2 cellular contexts compared by ENCODE assay signal in the genomic region with DNA sequence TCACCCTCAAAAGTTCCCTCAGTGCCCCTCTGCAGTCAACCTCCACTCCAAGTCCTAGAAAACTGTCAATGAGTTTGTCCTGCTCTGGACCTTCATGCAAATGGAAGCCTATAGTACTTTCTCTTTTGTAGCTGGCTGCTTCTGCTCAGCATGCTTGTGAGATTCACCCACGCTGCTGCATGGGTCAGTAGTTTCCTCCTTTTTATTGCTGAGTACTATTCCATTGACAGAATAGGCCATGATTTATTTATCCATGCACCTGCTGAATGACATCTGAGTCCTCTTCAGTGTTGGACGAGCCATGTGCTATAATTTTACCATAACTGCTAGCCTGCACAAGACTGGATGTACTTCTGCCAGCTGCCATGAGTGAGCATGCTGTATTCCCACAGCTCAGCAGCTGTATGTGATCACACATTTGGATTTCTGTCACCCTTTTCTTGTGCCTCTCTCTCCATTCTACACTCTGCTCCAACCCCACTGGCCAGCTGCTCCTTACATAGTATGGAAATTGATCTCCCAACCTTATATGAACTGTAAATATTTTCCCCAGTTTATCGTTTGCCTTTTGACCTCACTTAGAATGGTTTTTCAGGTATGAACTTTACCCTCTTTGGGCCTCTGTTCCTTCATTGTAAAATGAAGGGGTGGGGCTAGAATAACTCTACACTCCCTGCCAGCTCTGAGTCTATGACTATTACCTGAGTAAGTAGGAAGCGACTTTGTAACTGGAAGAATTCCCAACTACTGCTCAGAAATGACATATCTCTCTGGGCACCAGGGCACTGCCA.
TF ChIP-seq lines count a peak whose summit lies in the region.

No MANE protein-coding gene starts in this region.

TF ChIP-seq in GM12878, 131 proteins besides CTCF, POLR2A, EP300 and RAD21:
- TF ChIP-seq NR2F1 (conservative IDR thresholded peaks at IDR 0.05) (peak; percentile 45), ZNF217 (IDR thresholded peaks at IDR 0.05) (peak; percentile 39; the same call in 1 of the 2 replicates), MTA3 (IDR thresholded peaks at IDR 0.05; ENCODE audit: borderline replicate concordance, low read length) (no peak), SMARCA5 (IDR thresholded peaks at IDR 0.05) (peak; percentile 80; the same call in 1 of the 2 replicates), CBX5 (IDR thresholded peaks at IDR 0.05; ENCODE audit: low read depth) (no peak)

TF ChIP-seq in HepG2, 621 proteins besides CTCF, POLR2A, EP300 and RAD21 (continues in another document):
- TF ChIP-seq, protein P1, sequence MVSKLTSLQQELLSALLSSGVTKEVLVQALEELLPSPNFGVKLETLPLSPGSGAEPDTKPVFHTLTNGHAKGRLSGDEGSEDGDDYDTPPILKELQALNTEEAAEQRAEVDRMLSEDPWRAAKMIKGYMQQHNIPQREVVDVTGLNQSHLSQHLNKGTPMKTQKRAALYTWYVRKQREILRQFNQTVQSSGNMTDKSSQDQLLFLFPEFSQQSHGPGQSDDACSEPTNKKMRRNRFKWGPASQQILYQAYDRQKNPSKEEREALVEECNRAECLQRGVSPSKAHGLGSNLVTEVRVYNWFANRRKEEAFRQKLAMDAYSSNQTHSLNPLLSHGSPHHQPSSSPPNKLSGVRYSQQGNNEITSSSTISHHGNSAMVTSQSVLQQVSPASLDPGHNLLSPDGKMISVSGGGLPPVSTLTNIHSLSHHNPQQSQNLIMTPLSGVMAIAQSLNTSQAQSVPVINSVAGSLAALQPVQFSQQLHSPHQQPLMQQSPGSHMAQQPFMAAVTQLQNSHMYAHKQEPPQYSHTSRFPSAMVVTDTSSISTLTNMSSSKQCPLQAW (CRISPR knock-in tag; IDR thresholded peaks at IDR 0.05): no peak
- TF ChIP-seq TMF1 (CRISPR knock-in tag; IDR thresholded peaks at IDR 0.05; ENCODE audit: low read depth) (no peak), PAX8 (CRISPR knock-in tag; IDR thresholded peaks at IDR 0.05; ENCODE audit: borderline replicate concordance) (no peak), NR1H2 (CRISPR knock-in tag; IDR thresholded peaks at IDR 0.05; ENCODE audit: borderline replicate concordance, low read depth) (no peak), TCF7 (IDR thresholded peaks at IDR 0.05; ENCODE audit: low read depth) (no peak), SMYD3 (CRISPR knock-in tag; IDR thresholded peaks at IDR 0.05) (no peak), SRSF4 (IDR thresholded peaks at IDR 0.05; ENCODE audit: low read depth, low read length, poor library complexity, severe bottlenecking) (no peak), ZEB1 (IDR thresholded peaks at IDR 0.05; ENCODE audit: insufficient replicate concordance, low read depth) (no peak), SAFB2 (CRISPR knock-in tag; IDR thresholded peaks at IDR 0.05; ENCODE audit: borderline replicate concordance, low read depth) (no peak), PRMT3 (CRISPR knock-in tag; IDR thresholded peaks at IDR 0.05; ENCODE audit: borderline replicate concordance, low read depth) (no peak), ZNF460 (CRISPR knock-in tag; IDR thresholded peaks at IDR 0.05; ENCODE audit: borderline replicate concordance) (no peak), SATB2 (CRISPR knock-in tag; IDR thresholded peaks at IDR 0.05) (no peak), RARA (CRISPR knock-in tag; IDR thresholded peaks at IDR 0.05) (peak; percentile 86), MEIS2 (CRISPR knock-in tag; IDR thresholded peaks at IDR 0.05) (no peak), ZNF709 (CRISPR knock-in tag; IDR thresholded peaks at IDR 0.05) (no peak), KAT8 (CRISPR knock-in tag; IDR thresholded peaks at IDR 0.05) (no peak), SUZ12 (IDR thresholded peaks at IDR 0.05; ENCODE audit: low read depth, low read length) (no peak), KLF6 (CRISPR knock-in tag; IDR thresholded peaks at IDR 0.05) (no peak), RARG (CRISPR knock-in tag; IDR thresholded peaks at IDR 0.05; ENCODE audit: low read depth) (no peak), ZNF337 (CRISPR knock-in tag; IDR thresholded peaks at IDR 0.05; ENCODE audit: borderline replicate concordance, low read depth) (no peak), NR2F2 (IDR thresholded peaks at IDR 0.05; ENCODE audit: borderline replicate concordance, low read depth) (peak; percentile 60; the same call in 1 of the 2 replicates), NCOR1 (IDR thresholded peaks at IDR 0.05; ENCODE audit: borderline replicate concordance, low read length) (peak; percentile 62; the same call in 1 of the 2 replicates), NAIF1 (CRISPR knock-in tag; IDR thresholded peaks at IDR 0.05; ENCODE audit: borderline replicate concordance) (no peak), ONECUT2 (CRISPR knock-in tag; IDR thresholded peaks at IDR 0.05) (no peak), ZNF589 (CRISPR knock-in tag; conservative IDR thresholded peaks at IDR 0.05) (no peak), MBNL3 (CRISPR knock-in tag; conservative IDR thresholded peaks at IDR 0.05) (no peak), ZNF263 (CRISPR knock-in tag; IDR thresholded peaks at IDR 0.05) (no peak), CENPX (CRISPR knock-in tag; IDR thresholded peaks at IDR 0.05) (no peak), ZNF761 (CRISPR knock-in tag; conservative IDR thresholded peaks at IDR 0.05) (no peak), ZNF775 (CRISPR knock-in tag; IDR thresholded peaks at IDR 0.05; ENCODE audit: borderline replicate concordance) (no peak), MATR3 (CRISPR knock-in tag; IDR thresholded peaks at IDR 0.05) (no peak), ZMYM2 (CRISPR knock-in tag; IDR thresholded peaks at IDR 0.05) (no peak), DR1 (CRISPR knock-in tag; IDR thresholded peaks at IDR 0.05) (no peak), ADNP (CRISPR knock-in tag; IDR thresholded peaks at IDR 0.05) (no peak), KLF13 (CRISPR knock-in tag; IDR thresholded peaks at IDR 0.05) (no peak), MXD4 (CRISPR knock-in tag; IDR thresholded peaks at IDR 0.05) (no peak), TBX3 (IDR thresholded peaks at IDR 0.05; ENCODE audit: borderline replicate concordance) (no peak), HNF4A (CRISPR knock-in tag; IDR thresholded peaks at IDR 0.05) (peak; percentile 63), MED1 (CRISPR knock-in tag; IDR thresholded peaks at IDR 0.05) (no peak), PPARG (CRISPR knock-in tag; conservative IDR thresholded peaks at IDR 0.05) (0 out of 2 replicates have a peak, but pooled peaks have one; percentile 18), TBL1XR1 (IDR thresholded peaks at IDR 0.05; ENCODE audit: borderline replicate concordance, low read length, partially characterized antibody) (no peak), ZNF232 (CRISPR knock-in tag; IDR thresholded peaks at IDR 0.05; ENCODE audit: borderline replicate concordance) (no peak)
- TF ChIP-seq, protein P2, sequence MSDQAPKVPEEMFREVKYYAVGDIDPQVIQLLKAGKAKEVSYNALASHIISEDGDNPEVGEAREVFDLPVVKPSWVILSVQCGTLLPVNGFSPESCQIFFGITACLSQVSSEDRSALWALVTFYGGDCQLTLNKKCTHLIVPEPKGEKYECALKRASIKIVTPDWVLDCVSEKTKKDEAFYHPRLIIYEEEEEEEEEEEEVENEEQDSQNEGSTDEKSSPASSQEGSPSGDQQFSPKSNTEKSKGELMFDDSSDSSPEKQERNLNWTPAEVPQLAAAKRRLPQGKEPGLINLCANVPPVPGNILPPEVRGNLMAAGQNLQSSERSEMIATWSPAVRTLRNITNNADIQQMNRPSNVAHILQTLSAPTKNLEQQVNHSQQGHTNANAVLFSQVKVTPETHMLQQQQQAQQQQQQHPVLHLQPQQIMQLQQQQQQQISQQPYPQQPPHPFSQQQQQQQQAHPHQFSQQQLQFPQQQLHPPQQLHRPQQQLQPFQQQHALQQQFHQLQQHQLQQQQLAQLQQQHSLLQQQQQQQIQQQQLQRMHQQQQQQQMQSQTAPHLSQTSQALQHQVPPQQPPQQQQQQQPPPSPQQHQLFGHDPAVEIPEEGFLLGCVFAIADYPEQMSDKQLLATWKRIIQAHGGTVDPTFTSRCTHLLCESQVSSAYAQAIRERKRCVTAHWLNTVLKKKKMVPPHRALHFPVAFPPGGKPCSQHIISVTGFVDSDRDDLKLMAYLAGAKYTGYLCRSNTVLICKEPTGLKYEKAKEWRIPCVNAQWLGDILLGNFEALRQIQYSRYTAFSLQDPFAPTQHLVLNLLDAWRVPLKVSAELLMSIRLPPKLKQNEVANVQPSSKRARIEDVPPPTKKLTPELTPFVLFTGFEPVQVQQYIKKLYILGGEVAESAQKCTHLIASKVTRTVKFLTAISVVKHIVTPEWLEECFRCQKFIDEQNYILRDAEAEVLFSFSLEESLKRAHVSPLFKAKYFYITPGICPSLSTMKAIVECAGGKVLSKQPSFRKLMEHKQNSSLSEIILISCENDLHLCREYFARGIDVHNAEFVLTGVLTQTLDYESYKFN (CRISPR knock-in tag; conservative IDR thresholded peaks at IDR 0.05): peak; percentile 57
- TF ChIP-seq, protein P3, sequence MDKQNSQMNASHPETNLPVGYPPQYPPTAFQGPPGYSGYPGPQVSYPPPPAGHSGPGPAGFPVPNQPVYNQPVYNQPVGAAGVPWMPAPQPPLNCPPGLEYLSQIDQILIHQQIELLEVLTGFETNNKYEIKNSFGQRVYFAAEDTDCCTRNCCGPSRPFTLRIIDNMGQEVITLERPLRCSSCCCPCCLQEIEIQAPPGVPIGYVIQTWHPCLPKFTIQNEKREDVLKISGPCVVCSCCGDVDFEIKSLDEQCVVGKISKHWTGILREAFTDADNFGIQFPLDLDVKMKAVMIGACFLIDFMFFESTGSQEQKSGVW (CRISPR knock-in tag; IDR thresholded peaks at IDR 0.05; ENCODE audit: borderline replicate concordance): no peak
- TF ChIP-seq, protein P4, sequence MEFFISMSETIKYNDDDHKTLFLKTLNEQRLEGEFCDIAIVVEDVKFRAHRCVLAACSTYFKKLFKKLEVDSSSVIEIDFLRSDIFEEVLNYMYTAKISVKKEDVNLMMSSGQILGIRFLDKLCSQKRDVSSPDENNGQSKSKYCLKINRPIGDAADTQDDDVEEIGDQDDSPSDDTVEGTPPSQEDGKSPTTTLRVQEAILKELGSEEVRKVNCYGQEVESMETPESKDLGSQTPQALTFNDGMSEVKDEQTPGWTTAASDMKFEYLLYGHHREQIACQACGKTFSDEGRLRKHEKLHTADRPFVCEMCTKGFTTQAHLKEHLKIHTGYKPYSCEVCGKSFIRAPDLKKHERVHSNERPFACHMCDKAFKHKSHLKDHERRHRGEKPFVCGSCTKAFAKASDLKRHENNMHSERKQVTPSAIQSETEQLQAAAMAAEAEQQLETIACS (CRISPR knock-in tag; IDR thresholded peaks at IDR 0.05): no peak
- TF ChIP-seq, protein P5, sequence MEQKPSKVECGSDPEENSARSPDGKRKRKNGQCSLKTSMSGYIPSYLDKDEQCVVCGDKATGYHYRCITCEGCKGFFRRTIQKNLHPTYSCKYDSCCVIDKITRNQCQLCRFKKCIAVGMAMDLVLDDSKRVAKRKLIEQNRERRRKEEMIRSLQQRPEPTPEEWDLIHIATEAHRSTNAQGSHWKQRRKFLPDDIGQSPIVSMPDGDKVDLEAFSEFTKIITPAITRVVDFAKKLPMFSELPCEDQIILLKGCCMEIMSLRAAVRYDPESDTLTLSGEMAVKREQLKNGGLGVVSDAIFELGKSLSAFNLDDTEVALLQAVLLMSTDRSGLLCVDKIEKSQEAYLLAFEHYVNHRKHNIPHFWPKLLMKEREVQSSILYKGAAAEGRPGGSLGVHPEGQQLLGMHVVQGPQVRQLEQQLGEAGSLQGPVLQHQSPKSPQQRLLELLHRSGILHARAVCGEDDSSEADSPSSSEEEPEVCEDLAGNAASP (CRISPR knock-in tag; IDR thresholded peaks at IDR 0.05; ENCODE audit: borderline replicate concordance): peak; percentile 67; the same call in 1 of the 2 replicates
- TF ChIP-seq, protein P6, sequence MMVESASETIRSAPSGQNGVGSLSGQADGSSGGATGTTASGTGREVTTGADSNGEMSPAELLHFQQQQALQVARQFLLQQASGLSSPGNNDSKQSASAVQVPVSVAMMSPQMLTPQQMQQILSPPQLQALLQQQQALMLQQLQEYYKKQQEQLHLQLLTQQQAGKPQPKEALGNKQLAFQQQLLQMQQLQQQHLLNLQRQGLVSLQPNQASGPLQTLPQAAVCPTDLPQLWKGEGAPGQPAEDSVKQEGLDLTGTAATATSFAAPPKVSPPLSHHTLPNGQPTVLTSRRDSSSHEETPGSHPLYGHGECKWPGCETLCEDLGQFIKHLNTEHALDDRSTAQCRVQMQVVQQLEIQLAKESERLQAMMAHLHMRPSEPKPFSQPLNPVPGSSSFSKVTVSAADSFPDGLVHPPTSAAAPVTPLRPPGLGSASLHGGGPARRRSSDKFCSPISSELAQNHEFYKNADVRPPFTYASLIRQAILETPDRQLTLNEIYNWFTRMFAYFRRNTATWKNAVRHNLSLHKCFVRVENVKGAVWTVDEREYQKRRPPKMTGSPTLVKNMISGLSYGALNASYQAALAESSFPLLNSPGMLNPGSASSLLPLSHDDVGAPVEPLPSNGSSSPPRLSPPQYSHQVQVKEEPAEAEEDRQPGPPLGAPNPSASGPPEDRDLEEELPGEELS (CRISPR knock-in tag; IDR thresholded peaks at IDR 0.05): peak; percentile 29; the same call in 1 of the 2 replicates
- TF ChIP-seq, protein P7, sequence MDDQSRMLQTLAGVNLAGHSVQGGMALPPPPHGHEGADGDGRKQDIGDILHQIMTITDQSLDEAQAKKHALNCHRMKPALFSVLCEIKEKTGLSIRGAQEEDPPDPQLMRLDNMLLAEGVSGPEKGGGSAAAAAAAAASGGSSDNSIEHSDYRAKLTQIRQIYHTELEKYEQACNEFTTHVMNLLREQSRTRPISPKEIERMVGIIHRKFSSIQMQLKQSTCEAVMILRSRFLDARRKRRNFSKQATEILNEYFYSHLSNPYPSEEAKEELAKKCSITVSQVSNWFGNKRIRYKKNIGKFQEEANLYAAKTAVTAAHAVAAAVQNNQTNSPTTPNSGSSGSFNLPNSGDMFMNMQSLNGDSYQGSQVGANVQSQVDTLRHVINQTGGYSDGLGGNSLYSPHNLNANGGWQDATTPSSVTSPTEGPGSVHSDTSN (CRISPR knock-in tag; IDR thresholded peaks at IDR 0.05; ENCODE audit: borderline replicate concordance): no peak
- TF ChIP-seq, protein P8, sequence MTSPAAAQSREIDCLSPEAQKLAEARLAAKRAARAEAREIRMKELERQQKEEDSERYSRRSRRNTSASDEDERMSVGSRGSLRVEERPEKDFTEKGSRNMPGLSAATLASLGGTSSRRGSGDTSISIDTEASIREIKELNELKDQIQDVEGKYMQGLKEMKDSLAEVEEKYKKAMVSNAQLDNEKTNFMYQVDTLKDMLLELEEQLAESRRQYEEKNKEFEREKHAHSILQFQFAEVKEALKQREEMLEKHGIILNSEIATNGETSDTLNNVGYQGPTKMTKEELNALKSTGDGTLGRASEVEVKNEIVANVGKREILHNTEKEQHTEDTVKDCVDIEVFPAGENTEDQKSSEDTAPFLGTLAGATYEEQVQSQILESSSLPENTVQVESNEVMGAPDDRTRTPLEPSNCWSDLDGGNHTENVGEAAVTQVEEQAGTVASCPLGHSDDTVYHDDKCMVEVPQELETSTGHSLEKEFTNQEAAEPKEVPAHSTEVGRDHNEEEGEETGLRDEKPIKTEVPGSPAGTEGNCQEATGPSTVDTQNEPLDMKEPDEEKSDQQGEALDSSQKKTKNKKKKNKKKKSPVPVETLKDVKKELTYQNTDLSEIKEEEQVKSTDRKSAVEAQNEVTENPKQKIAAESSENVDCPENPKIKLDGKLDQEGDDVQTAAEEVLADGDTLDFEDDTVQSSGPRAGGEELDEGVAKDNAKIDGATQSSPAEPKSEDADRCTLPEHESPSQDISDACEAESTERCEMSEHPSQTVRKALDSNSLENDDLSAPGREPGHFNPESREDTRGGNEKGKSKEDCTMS (CRISPR knock-in tag; conservative IDR thresholded peaks at IDR 0.05): no peak
- TF ChIP-seq, protein P9, sequence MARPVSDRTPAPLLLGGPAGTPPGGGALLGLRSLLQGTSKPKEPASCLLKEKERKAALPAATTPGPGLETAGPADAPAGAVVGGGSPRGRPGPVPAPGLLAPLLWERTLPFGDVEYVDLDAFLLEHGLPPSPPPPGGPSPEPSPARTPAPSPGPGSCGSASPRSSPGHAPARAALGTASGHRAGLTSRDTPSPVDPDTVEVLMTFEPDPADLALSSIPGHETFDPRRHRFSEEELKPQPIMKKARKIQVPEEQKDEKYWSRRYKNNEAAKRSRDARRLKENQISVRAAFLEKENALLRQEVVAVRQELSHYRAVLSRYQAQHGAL (CRISPR knock-in tag; IDR thresholded peaks at IDR 0.05; ENCODE audit: not compliant biosample characterization): no peak
